In genomic region chr7:129433823-129434171, GRCh38 we compare ENCODE assay signal across 8 cellular contexts. TPM values are rescaled to one million over a fixed set of nuclear protein-coding genes. Genes with fewer than 3 reads are reported as not detected.
DNase-seq lines count a peak whose midpoint lies in the region; ATAC-seq and TF ChIP-seq lines count a peak whose summit lies in the region.

No MANE protein-coding gene starts in this region.

- POLR2A ChIA-PET in Caco-2 (lab: Charles Lee), result interaction anchor here (0.8 to 1.0 kb wide), 2 partner anchors 57 to 179 kb away, joined by 3 to 5 read pairs; no protein-coding TSS in a partner anchor

- H3K4me1 Mint-ChIP-seq in Caco-2 (ENCODE audit: low read depth, unreplicated experiment), result peaks cover 8% of the 10 kb centered on the region

- CTCF ChIA-PET in Caco-2 (lab: Charles Lee), result interaction anchor here (0.6 to 3.0 kb wide), 16 partner anchors 10 to 637 kb away, joined by 3 to 24 read pairs (median 4); partner anchors contain the start of gene KLHDC10

- H3K9ac ChIP-seq in iPS-18a (ENCODE audit: low read length), result peak overlapping the region; percentile 56

- H3K27me3 Mint-ChIP-seq in Caco-2 (ENCODE audit: insufficient read depth, unreplicated experiment), result peaks cover 7% of the 10 kb centered on the region

- intact Hi-C loops in Caco-2 (cut with micrococcal nuclease; ENCODE audit: unreplicated experiment), result loop anchor here (1.0 to 2.0 kb wide), 3 partner anchors 24 to 67 kb away; no protein-coding TSS in a partner anchor

- no peaks in the 10 kb centered on the region for H3K27me3 ChIP-seq in Caco-2 (replicated peaks; ENCODE audit: control insufficient read depth, insufficient read depth, low read length)
- peaks cover 21% of the 10 kb centered on the region for H3K27me3 ChIP-seq in iPS-18a (ENCODE audit: control insufficient read depth, insufficient read depth, low read length)

- BruUV-seq in Caco-2 (replicated peaks; lab: Mats Ljungman, UMichigan), result no TSS peak

- H3K4me1 ChIP-seq in Caco-2, result no peaks in the 10 kb centered on the region; the same call in 1 of the 2 replicates
- no peaks in the 10 kb centered on the region for H3K4me1 ChIP-seq in iPS-18a (ENCODE audit: control insufficient read depth, low read depth, low read length)

- H3K36me3 Mint-ChIP-seq in Caco-2 (ENCODE audit: insufficient read depth, unreplicated experiment), result peaks cover 15% of the 10 kb centered on the region
- peaks cover 20 to 28% of the 10 kb centered on the region in 2 donors for H3K36me3 Mint-ChIP-seq in activated naive CD4-positive, alpha-beta T cell treated with anti-CD3 and anti-CD28 coated beads, Interleukin-2, amount 50 U/mL, for 72 hours

- H3K4me3 ChIP-seq in Caco-2 (ENCODE audit: low read depth, low read length), result peak overlapping the region; percentile 87
- peak overlapping the region; percentile 86 for H3K4me3 ChIP-seq in iPS-18a (ENCODE audit: low read length)

- H3K27ac Mint-ChIP-seq in Caco-2 (ENCODE audit: unreplicated experiment), result peak overlapping the region; percentile 87
- peak overlapping the region; percentile 94 for H3K27ac Mint-ChIP-seq in activated naive CD4-positive, alpha-beta T cell treated with anti-CD3 and anti-CD28 coated beads, Interleukin-2, amount 50 U/mL, for 72 hours

- H3K4me3 Mint-ChIP-seq in Caco-2 (ENCODE audit: unreplicated experiment), result peak overlapping the region; percentile 99

- ATAC-seq in GM21360 (IDR thresholded peaks at IDR 0.05; ENCODE audit: unreplicated experiment) (peak; percentile 49), HG03521 (IDR thresholded peaks at IDR 0.05; ENCODE audit: unreplicated experiment) (peak; percentile 48)
- peak; percentile 50 to 51 for ATAC-seq in activated naive CD4-positive, alpha-beta T cell treated with anti-CD3 and anti-CD28 coated beads, Interleukin-2, amount 50 U/mL, for 72 hours
- ATAC-seq in stimulated activated naive CD8-positive, alpha-beta T cell treated with anti-CD3 and anti-CD28 coated beads, Interleukin-15, Interleukin-2, amounts not matched to agents 100 U/mL and 50 U/mL, for 24 hours, result peak; percentile 41

- TF ChIP-seq CTCF in Caco-2 (IDR thresholded peaks at IDR 0.05; ENCODE audit: insufficient read depth in 1 of 2, low read depth in 1 of 2, low read length in 1 of 2, severe bottlenecking in 1 of 2, unreplicated experiment in 1 of 2), result peak in 1 of 2 experiments; percentile 39

- H3K9me3 Mint-ChIP-seq in Caco-2 (ENCODE audit: unreplicated experiment), result no peaks in the 10 kb centered on the region
- no peaks in the 10 kb centered on the region for H3K9me3 Mint-ChIP-seq in activated naive CD4-positive, alpha-beta T cell treated with anti-CD3 and anti-CD28 coated beads, Interleukin-2, amount 50 U/mL, for 72 hours

- H3K27ac ChIP-seq in iPS-18a (ENCODE audit: low read length), result peak overlapping the region; percentile 27

- no peaks in the 10 kb centered on the region for H3K9me3 ChIP-seq in Caco-2
- no peaks in the 10 kb centered on the region for H3K9me3 ChIP-seq in iPS-18a (ENCODE audit: control insufficient read depth, low read depth, low read length)

- peak; percentile 75 to 76 for DNase-seq in Caco-2
- no peak for DNase-seq in activated naive CD4-positive, alpha-beta T cell treated with anti-CD3 and anti-CD28 coated beads, Interleukin-2, amount 50 U/mL, for 72 hours (ENCODE audit: low spot score in 2 of 2)
- DNase-seq in stimulated activated naive CD8-positive, alpha-beta T cell treated with anti-CD3 and anti-CD28 coated beads, Interleukin-15, Interleukin-2, amounts not matched to agents 100 U/mL and 50 U/mL, for 24 hours, result no peak
- DNase-seq in GM19238 (ENCODE audit: insufficient read length, low spot score), result no peak
- no peak for DNase-seq in cortex of kidney (lab: John Stamatoyannopoulos, UW)

- no peaks in the 10 kb centered on the region for H3K36me3 ChIP-seq in Caco-2 (ENCODE audit: control insufficient read depth, insufficient read depth, low read length)
- H3K36me3 ChIP-seq in iPS-18a (ENCODE audit: control insufficient read depth, low read depth, low read length), result no peaks in the 10 kb centered on the region

RNA-seq across cellular contexts. Expression of gene STRIP2, which starts 0.4 kb away (rescaled TPM):
- 5.8 and 6.5 TPM in 2 replicates for total RNA-seq in Caco-2 (2022)
- 100 to 1,000 TPM in 1 of 2 donors, 10 to 100 TPM in 1; 49.2 to 120 TPM for total RNA-seq in activated naive CD4-positive, alpha-beta T cell treated with anti-CD3 and anti-CD28 coated beads, Interleukin-2, amount 50 U/mL, for 72 hours

Comparison
In these comparisons a context has a peak if more than half of its experiments do, and no peak if none do; other contexts are left out.
1. DNase-seq: peak in Caco-2 (2 of 2); none in activated naive CD4-positive, alpha-beta T cell treated with anti-CD3 and anti-CD28 coated beads, Interleukin-2, amount 50 U/mL, for 72 hours (0 of 2), stimulated activated naive CD8-positive, alpha-beta T cell treated with anti-CD3 and anti-CD28 coated beads, Interleukin-15, Interleukin-2, amounts not matched to agents 100 U/mL and 50 U/mL, for 24 hours (single experiment), GM19238 (single experiment) and cortex of kidney (single experiment).
2. Peak in every context shown above with its lines, with median percentiles within 50 percentile points of each other: ATAC-seq.